ENCODE assay signal across 1 cellular context in genomic region chr6:41706876-41707564, GRCh38.
A peak's percentile ranks its signal among the peaks of the same experiment; 100 is the strongest.
TF ChIP-seq lines count a peak whose summit lies in the region.

No MANE protein-coding gene starts in this region.

TF ChIP-seq in HEK293, 187 proteins besides CTCF, POLR2A, EP300 and RAD21 (continued from another document):
- TF ChIP-seq SCRT1 (tag by site-specific recombination; IDR thresholded peaks at IDR 0.05; ENCODE audit: borderline replicate concordance) (no peak), ZSCAN18 (tag by site-specific recombination; IDR thresholded peaks at IDR 0.05) (no peak), ZFP69B (tag by site-specific recombination; IDR thresholded peaks at IDR 0.05) (no peak), TSHZ1 (tag by site-specific recombination; IDR thresholded peaks at IDR 0.05; ENCODE audit: borderline replicate concordance) (no peak), ZNF529 (tag by site-specific recombination; IDR thresholded peaks at IDR 0.05; ENCODE audit: insufficient replicate concordance) (no peak), ZNF624 (tag by site-specific recombination; IDR thresholded peaks at IDR 0.05) (no peak), ZNF600 (tag by site-specific recombination; IDR thresholded peaks at IDR 0.05) (peak; percentile 41; the same call in 1 of the 2 replicates)
